ENCODE assay signal across 21 cellular contexts in genomic region chr5:178688551-178688950, GRCh38.
"Had no signal": no experiment of that assay in that cellular context is flagged by ENCODE, and none has a peak within 500 bp of the region (broad histone marks: within the 10 kb centered on the region; RNA-seq: fewer than 3 reads in every experiment).

No MANE protein-coding gene starts in this region.

- DNase-seq: activated CD4-positive, alpha-beta memory T cell treated with anti-CD3 and anti-CD28 coated beads, Interleukin-2, amount 10 ng/mL, durations not matched to agents 7 days and 5 days; activated CD4-positive, alpha-beta T cell treated with anti-CD3 and anti-CD28 coated beads for 48 hours; activated CD4-positive, CD25-positive, alpha-beta regulatory T cell; activated CD8-positive, alpha-beta memory T cell treated with anti-CD3 and anti-CD28 coated beads, Interleukin-2, amount 10 ng/mL, durations not matched to agents 7 days and 5 days; activated naive CD4-positive, alpha-beta T cell treated with Interleukin-2 at 50 U/mL for 16 hours; activated T-cell treated with anti-CD3 and anti-CD28 coated beads, Interleukin-2, amount 50 U/mL, for 1 hour; body of pancreas; central memory CD4-positive, alpha-beta T cell; colonic mucosa; erythroblast; hypothalamus; left ventricle myocardium inferior; stimulated activated CD4-positive, alpha-beta T cell treated with anti-CD3 and anti-CD28 coated beads, Interleukin-12 subunit alpha, Interleukin-12 subunit beta, amount 100 ng/mL, for 4 hours; stimulated activated CD4-positive, alpha-beta T cell treated with anti-CD3 and anti-CD28 coated beads, Interleukin-1b, Interleukin-23, amount 100 ng/mL, for 48 hours; stimulated activated CD8-positive, alpha-beta memory T cell treated with anti-CD3 and anti-CD28 coated beads, Interleukin-4, amount 100 ng/mL, for 48 hours; stimulated activated naive CD4-positive, alpha-beta T cell; T-helper 9 cell had no signal

- H3K27me3 ChIP-seq: body of pancreas, colonic mucosa, right atrium auricular region had no signal

- H3K27ac Mint-ChIP-seq: activated CD4-positive, alpha-beta memory T cell treated with anti-CD3 and anti-CD28 coated beads, Interleukin-2, amount 10 ng/mL, durations not matched to agents 7 days and 5 days; activated CD8-positive, alpha-beta memory T cell treated with anti-CD3 and anti-CD28 coated beads, Interleukin-2, amount 10 ng/mL, durations not matched to agents 7 days and 5 days; activated T-helper 17 cell treated with anti-CD3 and anti-CD28 coated beads, Interleukin-2, amount 50 U/mL, for 72 hours; memory B cell had no signal

- H3K4me3 Mint-ChIP-seq: activated CD4-positive, alpha-beta memory T cell treated with anti-CD3 and anti-CD28 coated beads, Interleukin-2, amount 10 ng/mL, durations not matched to agents 7 days and 5 days; activated CD8-positive, alpha-beta memory T cell treated with anti-CD3 and anti-CD28 coated beads, Interleukin-2, amount 10 ng/mL, durations not matched to agents 7 days and 5 days; activated T-helper 17 cell treated with anti-CD3 and anti-CD28 coated beads, Interleukin-2, amount 50 U/mL, for 72 hours; memory B cell had no signal

- H3K36me3 ChIP-seq: colonic mucosa, left ventricle myocardium inferior, right atrium auricular region had no signal

- FAIRE-seq: frontal cortex had no signal

- H3K36me3 Mint-ChIP-seq: activated CD8-positive, alpha-beta memory T cell treated with anti-CD3 and anti-CD28 coated beads, Interleukin-2, amount 10 ng/mL, durations not matched to agents 7 days and 5 days; memory B cell had no signal

- H3K4me1 Mint-ChIP-seq: activated CD4-positive, alpha-beta memory T cell treated with anti-CD3 and anti-CD28 coated beads, Interleukin-2, amount 10 ng/mL, durations not matched to agents 7 days and 5 days; activated T-helper 17 cell treated with anti-CD3 and anti-CD28 coated beads, Interleukin-2, amount 50 U/mL, for 72 hours; memory B cell had no signal

- H3K4me1 ChIP-seq: colonic mucosa, left ventricle myocardium inferior, right atrium auricular region had no signal

- H3K9me3 Mint-ChIP-seq: activated T-helper 17 cell treated with anti-CD3 and anti-CD28 coated beads, Interleukin-2, amount 50 U/mL, for 72 hours had no signal

- H3K9me3 ChIP-seq: colonic mucosa had no signal

- H3K4me3 ChIP-seq: body of pancreas, colonic mucosa, left ventricle myocardium inferior, right atrium auricular region had no signal

- H3K27me3 Mint-ChIP-seq: activated CD4-positive, alpha-beta memory T cell treated with anti-CD3 and anti-CD28 coated beads, Interleukin-2, amount 10 ng/mL, durations not matched to agents 7 days and 5 days; activated CD8-positive, alpha-beta memory T cell treated with anti-CD3 and anti-CD28 coated beads, Interleukin-2, amount 10 ng/mL, durations not matched to agents 7 days and 5 days; activated T-helper 17 cell treated with anti-CD3 and anti-CD28 coated beads, Interleukin-2, amount 50 U/mL, for 72 hours had no signal

- H3K27ac ChIP-seq: body of pancreas, colonic mucosa, left ventricle myocardium inferior, right atrium auricular region had no signal

- ATAC-seq: activated CD8-positive, alpha-beta memory T cell treated with anti-CD3 and anti-CD28 coated beads, Interleukin-2, amount 10 ng/mL, durations not matched to agents 7 days and 5 days; activated T-helper 17 cell treated with anti-CD3 and anti-CD28 coated beads, Interleukin-2, amount 50 U/mL, for 72 hours; body of pancreas had no signal
